In the genomic region with DNA sequence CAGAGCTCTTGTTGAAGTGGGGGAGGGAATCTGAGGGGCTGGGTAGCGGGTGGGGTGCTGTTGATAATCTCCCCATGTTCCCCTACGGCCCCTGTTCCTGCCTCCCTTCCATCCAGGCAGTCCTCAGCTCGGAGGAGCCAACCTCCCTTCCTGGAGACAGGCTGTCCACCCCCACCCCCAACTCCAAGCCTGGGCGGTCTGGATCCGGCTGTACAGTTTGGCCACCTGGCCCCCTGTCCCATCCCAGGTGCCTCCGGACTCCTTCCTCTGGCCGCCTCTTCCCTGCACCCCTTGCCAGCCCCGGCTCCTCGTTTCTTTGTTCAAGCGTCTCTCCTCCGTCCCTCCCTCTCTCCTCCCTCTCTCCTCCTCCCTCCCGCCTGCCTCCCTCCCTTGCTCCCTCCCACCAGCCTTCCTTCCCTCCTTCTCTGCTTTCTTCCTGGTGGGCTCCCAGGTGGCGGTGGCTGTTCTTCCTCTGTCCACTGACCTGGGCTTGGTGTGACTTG, we compare ENCODE assay signal across 12 cellular contexts. TPM values are rescaled to one million over a fixed set of nuclear protein-coding genes. Genes with fewer than 3 reads are reported as not detected.
DNase-seq lines count a peak whose midpoint lies in the region; ATAC-seq and TF ChIP-seq lines count a peak whose summit lies in the region.
"Had no signal": no experiment of that assay in that cellular context is flagged by ENCODE, and none has a peak within 500 bp of the region (broad histone marks: within the 10 kb centered on the region; RNA-seq: fewer than 3 reads in every experiment).

No MANE protein-coding gene starts in this region.

- no peaks in the 10 kb centered on the region for H3K9me3 Mint-ChIP-seq in type B pancreatic cell

- H3K36me3 ChIP-seq in lower lobe of right lung: peaks cover 3% of the 10 kb centered on the region
- H3K36me3 ChIP-seq: BE2C had no signal

- peaks cover 12% of the 10 kb centered on the region for H3K27me3 ChIP-seq in lower lobe of right lung (ENCODE audit: low read depth)
- H3K27me3 ChIP-seq: BE2C had no signal

- H3K27ac ChIP-seq in lower lobe of right lung: peak overlapping the region; percentile 76
- H3K27ac ChIP-seq: HL-60 had no signal

- peaks cover 7% of the 10 kb centered on the region for H3K36me3 Mint-ChIP-seq in type B pancreatic cell

- DNase-seq in NCI-H510A treated with DMSO at 0.1 percent for 48 hours (lab: John Stamatoyannopoulos, UW) (peak; percentile 22), NCI-H510A (lab: John Stamatoyannopoulos, UW) (no peak), choroid plexus epithelial cell (ENCODE audit: low read depth) (peak; percentile 25), lower lobe of right lung (no peak), type B pancreatic cell (ENCODE audit: extremely low spot score, unreplicated experiment) (no peak), NCI-H1048 (lab: John Stamatoyannopoulos, UW) (no peak), SHP77 treated with DMSO at 0.1 percent for 48 hours (lab: John Stamatoyannopoulos, UW) (no peak), HT-29 (ENCODE audit: low spot score) (no peak)
- DNase-seq: BE2C; SHP77; stimulated activated CD4-positive, alpha-beta T cell treated with anti-CD3 and anti-CD28 coated beads, Interleukin-4, amount 100 ng/mL, for 4 hours had no signal

- H3K9me3 ChIP-seq in lower lobe of right lung: no peaks in the 10 kb centered on the region
- H3K9me3 ChIP-seq: BE2C had no signal

- intact Hi-C loops in lower lobe of right lung (cut with DNase I): no loop called here

- ATAC-seq in lower lobe of right lung: no peak

- peaks cover 58% of the 10 kb centered on the region for H3K4me1 ChIP-seq in lower lobe of right lung
- H3K4me1 ChIP-seq: BE2C had no signal

- peaks cover 9% of the 10 kb centered on the region for H3K27me3 Mint-ChIP-seq in type B pancreatic cell

- TF ChIP-seq CTCF in choroid plexus epithelial cell (conservative IDR thresholded peaks at IDR 0.05; ENCODE audit: low read depth, low read length) (no peak), lower lobe of right lung (IDR thresholded peaks at IDR 0.05) (no peak), type B pancreatic cell (conservative IDR thresholded peaks at IDR 0.05) (no peak)

- peak overlapping the region; percentile 94 for H3K27ac Mint-ChIP-seq in type B pancreatic cell

- H3K4me3 Mint-ChIP-seq in type B pancreatic cell: peak overlapping the region; percentile 96

- peak overlapping the region; percentile 47 for H3K4me3 ChIP-seq in choroid plexus epithelial cell (ENCODE audit: low read depth, low read length)
- peak overlapping the region; percentile 63 for H3K4me3 ChIP-seq in lower lobe of right lung

- peaks cover 52% of the 10 kb centered on the region for H3K4me1 Mint-ChIP-seq in type B pancreatic cell (ENCODE audit: unreplicated experiment)

RNA-seq across cellular contexts. Expression of gene SEMA3F, which starts 1.9 kb away (rescaled TPM):
- total RNA-seq in lower lobe of right lung (44.7 TPM), type B pancreatic cell (ENCODE audit: low replicate concordance) (41.9 and 48.0 TPM in 2 replicates)
- total RNA-seq in HT-29 (2014; rRNA removed; shearing (Covaris generic)): 14.6 and 16.5 TPM in 2 replicates

RNA-seq across cellular contexts. Expression of gene GNAT1, which starts 34.4 kb away (rescaled TPM):
- not detected for total RNA-seq in lower lobe of right lung
- 0.71 TPM in 1 of 2 replicates, not detected in the other for total RNA-seq in type B pancreatic cell (ENCODE audit: low replicate concordance)
- 0.18 TPM in 1 of 2 replicates, not detected in the other for total RNA-seq in HT-29 (2014; rRNA removed; shearing (Covaris generic))

RNA-seq across cellular contexts. Expression of gene SLC38A3, which starts 48.0 kb away (rescaled TPM):
- total RNA-seq in lower lobe of right lung: not detected
- 6.0 and 11.0 TPM in 2 replicates for total RNA-seq in type B pancreatic cell (ENCODE audit: low replicate concordance)
- total RNA-seq in HT-29 (2014; rRNA removed; shearing (Covaris generic)): 0.70 TPM in 1 of 2 replicates, not detected in the other

Comparison
In these comparisons a context has a peak if more than half of its experiments do, and no peak if none do; other contexts are left out.
1. DNase-seq: peak in NCI-H510A treated with DMSO at 0.1 percent for 48 hours (single experiment) and choroid plexus epithelial cell (single experiment); none in NCI-H510A (single experiment), lower lobe of right lung (single experiment), type B pancreatic cell (single experiment), NCI-H1048 (single experiment), SHP77 treated with DMSO at 0.1 percent for 48 hours (single experiment) and HT-29 (single experiment).